In the genomic region with DNA sequence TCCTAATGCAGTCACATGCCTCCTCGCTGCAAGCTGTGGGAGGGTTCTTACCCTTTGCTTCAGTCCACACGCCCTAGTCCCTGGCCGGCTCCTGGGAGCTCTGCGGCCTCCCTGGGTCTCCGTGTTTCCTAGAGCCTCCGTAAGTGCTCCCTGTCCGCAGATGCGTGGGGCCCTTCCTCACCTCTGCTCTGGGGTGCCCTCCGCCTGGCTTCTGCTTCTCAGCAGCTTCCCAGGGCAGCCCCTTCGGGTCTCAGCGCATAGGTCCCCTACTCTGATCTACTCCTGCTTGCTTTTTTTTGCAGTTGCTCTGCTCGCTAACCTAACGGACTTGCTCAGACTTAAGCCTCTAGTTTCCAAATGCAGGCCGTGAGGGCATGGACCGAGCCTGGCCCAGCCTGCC, we compare ENCODE assay signal across 1 cellular context.
TF ChIP-seq lines count a peak whose summit lies in the region.

No MANE protein-coding gene starts in this region.

TF ChIP-seq in H1, 55 proteins besides CTCF, POLR2A, EP300 and RAD21:
- TF ChIP-seq CEBPB (IDR thresholded peaks at IDR 0.05; ENCODE audit: low read depth, low read length): no peak
- TF ChIP-seq SP2 (IDR thresholded peaks at IDR 0.05; ENCODE audit: low read length): no peak
- no peak for TF ChIP-seq POLR2AphosphoS5 (IDR thresholded peaks at IDR 0.05; ENCODE audit: low read depth, low read length)
- TF ChIP-seq RBBP5 (IDR thresholded peaks at IDR 0.05; ENCODE audit: borderline replicate concordance, low read depth, low read length): no peak
- TF ChIP-seq CHD2 (IDR thresholded peaks at IDR 0.05; ENCODE audit: low read length): no peak
- no peak for TF ChIP-seq ZNF274 (IDR thresholded peaks at IDR 0.05; ENCODE audit: borderline replicate concordance, extremely low read depth, low read length)
- TF ChIP-seq HDAC6 (IDR thresholded peaks at IDR 0.05; ENCODE audit: low read depth, low read length): no peak
- TF ChIP-seq BACH1 (IDR thresholded peaks at IDR 0.05; ENCODE audit: low read length): no peak
- TF ChIP-seq NANOG (IDR thresholded peaks at IDR 0.05; ENCODE audit: insufficient read depth, low read depth, low read length, poor library complexity, severe bottlenecking): no peak
- no peak for TF ChIP-seq SP1 (IDR thresholded peaks at IDR 0.05; ENCODE audit: low read depth, low read length)
- no peak for TF ChIP-seq SRF (IDR thresholded peaks at IDR 0.05; ENCODE audit: low read depth, low read length)
- TF ChIP-seq TEAD4 (IDR thresholded peaks at IDR 0.05; ENCODE audit: low read depth, low read length): no peak
- no peak for TF ChIP-seq SIX5 (IDR thresholded peaks at IDR 0.05; ENCODE audit: low read depth, low read length)
- TF ChIP-seq CTBP2 (IDR thresholded peaks at IDR 0.05; ENCODE audit: borderline replicate concordance, insufficient read depth, insufficient read length, low read length): no peak
- no peak for TF ChIP-seq JUND (IDR thresholded peaks at IDR 0.05; ENCODE audit: low read length)
- TF ChIP-seq GABPA (IDR thresholded peaks at IDR 0.05; ENCODE audit: borderline replicate concordance, insufficient read depth, low read length): no peak
- TF ChIP-seq SP4 (IDR thresholded peaks at IDR 0.05; ENCODE audit: low read length): no peak
- TF ChIP-seq SAP30 (IDR thresholded peaks at IDR 0.05; ENCODE audit: insufficient read depth, insufficient replicate concordance, low read length): no peak
- no peak for TF ChIP-seq EZH2 (IDR thresholded peaks at IDR 0.05; ENCODE audit: low read depth, low read length, severe bottlenecking)
- TF ChIP-seq HDAC2 (IDR thresholded peaks at IDR 0.05; ENCODE audit: borderline replicate concordance in 1 of 2, low read depth in 2 of 2, low read length in 2 of 2): no peak
